In the genomic region with DNA sequence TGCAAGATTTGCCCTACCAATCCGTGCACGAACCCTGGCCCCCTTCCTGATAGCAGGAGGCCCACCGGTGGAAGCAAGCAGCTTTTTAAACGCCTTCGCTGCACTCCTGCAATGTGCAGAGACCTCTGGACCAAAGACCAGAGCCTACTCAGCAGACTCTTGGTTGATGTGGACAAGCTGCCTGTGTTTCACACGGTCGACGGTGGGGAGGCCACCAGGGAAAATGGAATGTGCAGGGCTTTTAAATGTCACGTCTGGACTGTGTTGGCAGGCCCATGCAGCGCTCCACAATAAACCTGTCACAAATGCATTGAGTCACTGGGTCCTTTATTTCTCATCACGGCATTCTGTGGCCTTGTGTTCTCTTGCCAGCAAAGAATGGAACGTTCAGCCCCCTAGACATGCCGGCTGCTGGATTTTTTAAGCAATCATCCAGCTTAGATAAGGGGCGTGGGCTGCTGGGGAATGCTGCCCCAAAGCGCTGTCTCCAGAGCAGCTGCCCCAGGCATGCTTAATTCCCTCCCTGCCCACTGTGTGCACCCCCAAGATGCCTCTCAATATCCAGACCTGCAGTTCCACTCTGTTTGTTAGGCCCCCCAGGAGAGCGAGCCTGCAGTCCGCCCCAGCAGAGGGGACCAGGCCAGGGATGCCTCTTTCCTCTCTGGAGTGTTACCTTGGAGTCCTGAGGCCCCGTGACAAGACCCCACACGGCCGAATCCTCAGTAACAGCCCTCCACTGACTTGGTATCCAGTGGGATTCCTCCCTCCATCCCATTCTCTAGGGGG, we compare ENCODE assay signal across 13 cellular contexts.
DNase-seq lines count a peak whose midpoint lies in the region; ATAC-seq and TF ChIP-seq lines count a peak whose summit lies in the region.
"Had no signal": no experiment of that assay in that cellular context is flagged by ENCODE, and none has a peak within 500 bp of the region (broad histone marks: within the 10 kb centered on the region; RNA-seq: fewer than 3 reads in every experiment).

No MANE protein-coding gene starts in this region.

- WGBS in mesodermal cell (ENCODE audit: insufficient coverage in 2 of 2), 2 experiments: 86 to 87% methylated on average over 19 of the region's 20 CpGs

- H3K9me3 ChIP-seq in mesodermal cell (ENCODE audit: control insufficient read depth, low read length) (no peaks in the 10 kb centered on the region), upper lobe of right lung (no peaks in the 10 kb centered on the region)

- H3K4me1 ChIP-seq in mesodermal cell (ENCODE audit: control insufficient read depth, insufficient read depth, low read length, poor library complexity, severe bottlenecking) (no peaks in the 10 kb centered on the region), upper lobe of right lung (peaks cover 7% of the 10 kb centered on the region)

- H3K4me3 ChIP-seq in mesodermal cell (ENCODE audit: extremely low read depth, insufficient read depth, low read length, poor library complexity, severe bottlenecking) (no peak overlapping the region), upper lobe of right lung (no peak overlapping the region)
- H3K4me3 ChIP-seq: PC-9 had no signal

- TF ChIP-seq CTCF in upper lobe of right lung (IDR thresholded peaks at IDR 0.05) (no peak), GM20000 (IDR thresholded peaks at IDR 0.05; ENCODE audit: extremely low read depth, missing control alignments) (no peak)

- ATAC-seq in upper lobe of right lung: peak; percentile 18

- H3K36me3 ChIP-seq in mesodermal cell (ENCODE audit: control insufficient read depth, insufficient read depth, low read length): peaks cover 14% of the 10 kb centered on the region
- H3K36me3 ChIP-seq in upper lobe of right lung: no peaks in the 10 kb centered on the region

- no peaks in the 10 kb centered on the region for H3K27me3 ChIP-seq in upper lobe of right lung

- H3K27ac ChIP-seq in epithelial cell of prostate (no peak overlapping the region), mesodermal cell (ENCODE audit: low read depth, low read length, severe bottlenecking) (peak overlapping the region; percentile 83), upper lobe of right lung (no peak overlapping the region)
- H3K27ac ChIP-seq: PC-9 had no signal

- intact Hi-C loops in upper lobe of right lung (cut with DNase I): no loop called here

- peak; percentile 67 for DNase-seq in M059J (ENCODE audit: low read depth)
- peak; percentile 6 for DNase-seq in epithelial cell of prostate (ENCODE audit: low read depth, low spot score)
- DNase-seq in upper lobe of right lung: no peak
- no peak for DNase-seq in GM20000 (ENCODE audit: low spot score)
- no peak for DNase-seq in stimulated activated CD4-positive, alpha-beta T cell treated with anti-CD3 and anti-CD28 coated beads, Interleukin-2, amount 100 ng/mL, for 24 hours
- no peak for DNase-seq in NCI-H1417 treated with DMSO at 0.1 percent for 48 hours (lab: John Stamatoyannopoulos, UW)
- no peak for DNase-seq in OCI-M2 (lab: John Stamatoyannopoulos, UW; ENCODE audit: unreplicated experiment)
- DNase-seq: activated naive CD4-positive, alpha-beta T cell treated with anti-CD3 and anti-CD28 coated beads, Interleukin-2, amount 50 U/mL, for 16 hours; dermis blood vessel endothelial cell; NCI-H345; PC-9; T1000 had no signal

Comparison
In these comparisons a context has a peak if more than half of its experiments do, and no peak if none do; other contexts are left out.
1. DNase-seq: peak in M059J (single experiment) and epithelial cell of prostate (single experiment); none in upper lobe of right lung (single experiment), GM20000 (single experiment), stimulated activated CD4-positive, alpha-beta T cell treated with anti-CD3 and anti-CD28 coated beads, Interleukin-2, amount 100 ng/mL, for 24 hours (0 of 2), NCI-H1417 treated with DMSO at 0.1 percent for 48 hours (single experiment) and OCI-M2 (single experiment).